14 cellular contexts compared by ENCODE assay signal in genomic region chr15:77029166-77030041, GRCh38. TPM values are rescaled to one million over a fixed set of nuclear protein-coding genes. Genes with fewer than 3 reads are reported as not detected.
DNase-seq lines count a peak whose midpoint lies in the region; ATAC-seq and TF ChIP-seq lines count a peak whose summit lies in the region.
"Had no signal": no experiment of that assay in that cellular context is flagged by ENCODE, and none has a peak within 500 bp of the region (broad histone marks: within the 10 kb centered on the region; RNA-seq: fewer than 3 reads in every experiment).

No MANE protein-coding gene starts in this region.

- H3K27ac Mint-ChIP-seq in natural killer cell (peak overlapping the region; percentile 31 to 71), nephron progenitor cell (no peak overlapping the region)

- H3K36me3 ChIP-seq in H7 (replicated peaks; ENCODE audit: control insufficient read depth, insufficient read depth, low read length): no peaks in the 10 kb centered on the region
- no peaks in the 10 kb centered on the region for H3K36me3 ChIP-seq in body of pancreas (replicated peaks in 1 of 2; ENCODE audit: insufficient read depth in 1 of 2, low read depth in 2 of 2)
- H3K36me3 ChIP-seq: gastroesophageal sphincter had no signal

- no peaks in the 10 kb centered on the region for H3K36me3 Mint-ChIP-seq in natural killer cell
- no peaks in the 10 kb centered on the region for H3K36me3 Mint-ChIP-seq in nephron progenitor cell (ENCODE audit: low read depth)

- ATAC-seq in body of pancreas (no peak), natural killer cell (no peak), GM19467 (IDR thresholded peaks at IDR 0.05; ENCODE audit: unreplicated experiment) (no peak), GM18861 (IDR thresholded peaks at IDR 0.05; ENCODE audit: unreplicated experiment) (no peak), HG03039 (IDR thresholded peaks at IDR 0.05; ENCODE audit: unreplicated experiment) (no peak)
- ATAC-seq: gastroesophageal sphincter had no signal

- no peaks in the 10 kb centered on the region for H3K27me3 ChIP-seq in H7 (ENCODE audit: control insufficient read depth, insufficient read depth, low read length)
- H3K27me3 ChIP-seq in body of pancreas: no peaks in the 10 kb centered on the region

- H3K4me1 ChIP-seq in body of pancreas: peaks cover 12% of the 10 kb centered on the region

- H3K4me1 Mint-ChIP-seq in natural killer cell: peaks cover 10 to 37% of the 10 kb centered on the region in 2 donors
- H3K4me1 Mint-ChIP-seq in nephron progenitor cell: peaks cover 26% of the 10 kb centered on the region

- H3K4me3 ChIP-seq in H7 (ENCODE audit: insufficient read depth, low read depth, low read length): no peak overlapping the region
- no peak overlapping the region for H3K4me3 ChIP-seq in body of pancreas
- H3K4me3 ChIP-seq: lung, PC-9 had no signal

- intact Hi-C loops in body of pancreas (cut with DNase I): loop anchor here (10.0 kb wide), 1 partner anchor 515 kb away; no protein-coding TSS in a partner anchor
- intact Hi-C loops in natural killer cell (cut with micrococcal nuclease): no loop called here

- WGBS in body of pancreas, 2 donors: 83 to 84% methylated on average over 17 to 21 of the region's 21 CpGs

- H3K27ac ChIP-seq in body of pancreas: no peak overlapping the region
- H3K27ac ChIP-seq: gastroesophageal sphincter, PC-9 had no signal

- H3K9me3 Mint-ChIP-seq in natural killer cell (no peaks in the 10 kb centered on the region), nephron progenitor cell (no peaks in the 10 kb centered on the region)

- H3K4me3 Mint-ChIP-seq in natural killer cell: no peak overlapping the region
- no peak overlapping the region for H3K4me3 Mint-ChIP-seq in nephron progenitor cell
- H3K4me3 Mint-ChIP-seq: CD4-positive, alpha-beta memory T cell had no signal

- TF ChIP-seq POLR2A in body of pancreas (IDR thresholded peaks at IDR 0.05): no peak

- H3K27me3 Mint-ChIP-seq in natural killer cell (ENCODE audit: low read depth in 2 of 2) (no peaks in the 10 kb centered on the region), nephron progenitor cell (ENCODE audit: low read depth, poor library complexity) (peaks cover 4% of the 10 kb centered on the region)
- H3K27me3 Mint-ChIP-seq: CD4-positive, alpha-beta memory T cell had no signal

- TF ChIP-seq CTCF in body of pancreas (IDR thresholded peaks at IDR 0.05): no peak
- TF ChIP-seq CTCF in natural killer cell (IDR thresholded peaks at IDR 0.05): no peak
- TF ChIP-seq CTCF in nephron progenitor cell (IDR thresholded peaks at IDR 0.05): no peak

- no peaks in the 10 kb centered on the region for H3K9me3 ChIP-seq in body of pancreas
- H3K9me3 ChIP-seq: gastroesophageal sphincter had no signal

- DNase-seq in 8988T: peak; percentile 16
- DNase-seq in H7: peak; percentile 45
- DNase-seq in body of pancreas: peak in 3 of 4 donors; percentile 1 to 10 (median 3)
- DNase-seq in natural killer cell: no peak
- no peak for DNase-seq in nephron progenitor cell
- DNase-seq: effector CD8-positive, alpha-beta T cell had no signal

RNA-seq across cellular contexts. Expression of gene PSTPIP1, which starts 34.5 kb away (rescaled TPM):
- total RNA-seq in H7 (2014; rRNA removed; shearing (Covaris generic)): 0.21 and 1.3 TPM in 2 replicates
- total RNA-seq in body of pancreas (1 to 10 TPM; 3.3 to 3.6 TPM), natural killer cell (100 to 1,000 TPM; 218 to 316 (median 228) TPM)
- total RNA-seq: LHCN-M2, PC-9 had no signal

RNA-seq across cellular contexts. Expression of gene TSPAN3, which starts 41.5 kb away (rescaled TPM):
- total RNA-seq in H7 (2014; rRNA removed; shearing (Covaris generic)): 153 and 157 TPM in 2 replicates
- total RNA-seq in body of pancreas (100 to 1,000 TPM in 1 of 2 donors, 10 to 100 TPM in 1; 99.1 to 118 TPM), natural killer cell (10 to 100 TPM; 18.7 to 37.4 (median 29.9) TPM)

Comparison
In these comparisons a context has a peak if more than half of its experiments do, and no peak if none do; other contexts are left out.
1. DNase-seq: peak in 8988T (single experiment), H7 (single experiment) and body of pancreas (3 of 4); none in natural killer cell (single experiment) and nephron progenitor cell (single experiment).
2. RNA of gene PSTPIP1, which starts 34.5 kb away (total RNA-seq): 218 to 316 TPM in natural killer cell; 3.3 to 3.6 TPM in body of pancreas and 0.21 to 1.3 TPM in H7; every median in the first group is over 10 times any median in the second.